ENCODE assay signal across 1 cellular context in the genomic region with DNA sequence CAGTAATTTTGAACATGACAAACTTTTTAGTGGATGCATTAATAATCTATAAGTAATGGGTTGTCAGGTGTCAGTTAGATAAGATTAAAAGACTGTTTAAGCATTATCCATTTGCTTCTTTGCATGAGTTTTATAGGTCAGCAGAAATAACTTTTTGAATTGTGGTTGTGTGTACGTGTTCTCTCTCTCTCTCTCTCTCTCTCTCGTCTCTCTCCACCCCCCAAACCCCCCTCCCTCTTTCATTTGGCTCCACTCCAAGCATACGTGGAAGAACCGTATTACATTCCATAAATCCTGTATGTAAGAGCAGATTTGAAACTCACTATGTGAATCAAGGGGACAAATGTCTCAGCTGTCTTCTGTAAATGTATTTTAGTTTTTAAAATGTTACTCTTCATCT.
TF ChIP-seq lines count a peak whose summit lies in the region.

No MANE protein-coding gene starts in this region.

TF ChIP-seq in HEK293, 187 proteins besides CTCF, POLR2A, EP300 and RAD21 (continued from another document and continues in another):
- TF ChIP-seq, protein P1, sequence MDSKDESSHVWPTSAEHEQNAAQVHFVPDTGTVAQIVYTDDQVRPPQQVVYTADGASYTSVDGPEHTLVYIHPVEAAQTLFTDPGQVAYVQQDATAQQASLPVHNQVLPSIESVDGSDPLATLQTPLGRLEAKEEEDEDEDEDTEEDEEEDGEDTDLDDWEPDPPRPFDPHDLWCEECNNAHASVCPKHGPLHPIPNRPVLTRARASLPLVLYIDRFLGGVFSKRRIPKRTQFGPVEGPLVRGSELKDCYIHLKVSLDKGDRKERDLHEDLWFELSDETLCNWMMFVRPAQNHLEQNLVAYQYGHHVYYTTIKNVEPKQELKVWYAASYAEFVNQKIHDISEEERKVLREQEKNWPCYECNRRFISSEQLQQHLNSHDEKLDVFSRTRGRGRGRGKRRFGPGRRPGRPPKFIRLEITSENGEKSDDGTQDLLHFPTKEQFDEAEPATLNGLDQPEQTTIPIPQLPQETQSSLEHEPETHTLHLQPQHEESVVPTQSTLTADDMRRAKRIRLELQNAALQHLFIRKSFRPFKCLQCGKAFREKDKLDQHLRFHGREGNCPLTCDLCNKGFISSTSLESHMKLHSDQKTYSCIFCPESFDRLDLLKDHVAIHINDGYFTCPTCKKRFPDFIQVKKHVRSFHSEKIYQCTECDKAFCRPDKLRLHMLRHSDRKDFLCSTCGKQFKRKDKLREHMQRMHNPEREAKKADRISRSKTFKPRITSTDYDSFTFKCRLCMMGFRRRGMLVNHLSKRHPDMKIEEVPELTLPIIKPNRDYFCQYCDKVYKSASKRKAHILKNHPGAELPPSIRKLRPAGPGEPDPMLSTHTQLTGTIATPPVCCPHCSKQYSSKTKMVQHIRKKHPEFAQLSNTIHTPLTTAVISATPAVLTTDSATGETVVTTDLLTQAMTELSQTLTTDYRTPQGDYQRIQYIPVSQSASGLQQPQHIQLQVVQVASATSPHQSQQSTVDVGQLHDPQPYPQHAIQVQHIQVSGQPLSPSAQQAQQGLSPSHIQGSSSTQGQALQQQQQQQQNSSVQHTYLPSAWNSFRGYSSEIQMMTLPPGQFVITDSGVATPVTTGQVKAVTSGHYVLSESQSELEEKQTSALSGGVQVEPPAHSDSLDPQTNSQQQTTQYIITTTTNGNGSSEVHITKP (tag by site-specific recombination; IDR thresholded peaks at IDR 0.05), result peak; percentile 62
- no peak for TF ChIP-seq ZFP37 (tag by site-specific recombination; IDR thresholded peaks at IDR 0.05)
- no peak for TF ChIP-seq KLF9 (tag by site-specific recombination; IDR thresholded peaks at IDR 0.05; ENCODE audit: low read depth)
- no peak for TF ChIP-seq ZNF433 (tag by site-specific recombination; IDR thresholded peaks at IDR 0.05; ENCODE audit: low read depth)
- TF ChIP-seq TCF7L2 (IDR thresholded peaks at IDR 0.05; ENCODE audit: borderline replicate concordance, low read depth, low read length), result no peak
- TF ChIP-seq ZNF350 (tag by site-specific recombination; IDR thresholded peaks at IDR 0.05), result no peak
- TF ChIP-seq ZNF223 (tag by site-specific recombination; IDR thresholded peaks at IDR 0.05), result no peak
- no peak for TF ChIP-seq ZNF561 (tag by site-specific recombination; IDR thresholded peaks at IDR 0.05; ENCODE audit: borderline replicate concordance)
- TF ChIP-seq, protein P2, sequence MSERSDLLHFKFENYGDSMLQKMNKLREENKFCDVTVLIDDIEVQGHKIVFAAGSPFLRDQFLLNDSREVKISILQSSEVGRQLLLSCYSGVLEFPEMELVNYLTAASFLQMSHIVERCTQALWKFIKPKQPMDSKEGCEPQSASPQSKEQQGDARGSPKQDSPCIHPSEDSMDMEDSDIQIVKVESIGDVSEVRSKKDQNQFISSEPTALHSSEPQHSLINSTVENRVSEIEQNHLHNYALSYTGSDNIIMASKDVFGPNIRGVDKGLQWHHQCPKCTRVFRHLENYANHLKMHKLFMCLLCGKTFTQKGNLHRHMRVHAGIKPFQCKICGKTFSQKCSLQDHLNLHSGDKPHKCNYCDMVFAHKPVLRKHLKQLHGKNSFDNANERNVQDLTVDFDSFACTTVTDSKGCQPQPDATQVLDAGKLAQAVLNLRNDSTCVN (tag by site-specific recombination; optimal IDR thresholded peaks at IDR 0.05), result no peak
- no peak for TF ChIP-seq KLF10 (tag by site-specific recombination; IDR thresholded peaks at IDR 0.05)
- no peak for TF ChIP-seq ZNF623 (tag by site-specific recombination; IDR thresholded peaks at IDR 0.05)
- TF ChIP-seq BCL11B (tag by site-specific recombination; IDR thresholded peaks at IDR 0.05; ENCODE audit: low read depth), result peak; percentile 35; the same call in 1 of the 2 replicates
- TF ChIP-seq ZNF585B (tag by site-specific recombination; IDR thresholded peaks at IDR 0.05), result no peak
- no peak for TF ChIP-seq GLI4 (tag by site-specific recombination; IDR thresholded peaks at IDR 0.05)
- peak; percentile 44; the same call in 1 of the 2 replicates for TF ChIP-seq ZSCAN30 (tag by site-specific recombination; IDR thresholded peaks at IDR 0.05)
- TF ChIP-seq, protein P3, sequence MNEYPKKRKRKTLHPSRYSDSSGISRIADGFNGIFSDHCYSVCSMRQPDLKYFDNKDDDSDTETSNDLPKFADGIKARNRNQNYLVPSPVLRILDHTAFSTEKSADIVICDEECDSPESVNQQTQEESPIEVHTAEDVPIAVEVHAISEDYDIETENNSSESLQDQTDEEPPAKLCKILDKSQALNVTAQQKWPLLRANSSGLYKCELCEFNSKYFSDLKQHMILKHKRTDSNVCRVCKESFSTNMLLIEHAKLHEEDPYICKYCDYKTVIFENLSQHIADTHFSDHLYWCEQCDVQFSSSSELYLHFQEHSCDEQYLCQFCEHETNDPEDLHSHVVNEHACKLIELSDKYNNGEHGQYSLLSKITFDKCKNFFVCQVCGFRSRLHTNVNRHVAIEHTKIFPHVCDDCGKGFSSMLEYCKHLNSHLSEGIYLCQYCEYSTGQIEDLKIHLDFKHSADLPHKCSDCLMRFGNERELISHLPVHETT (tag by site-specific recombination; IDR thresholded peaks at IDR 0.05), result no peak
- TF ChIP-seq ZNF394 (tag by site-specific recombination; IDR thresholded peaks at IDR 0.05; ENCODE audit: borderline replicate concordance), result no peak
- no peak for TF ChIP-seq ZNF10 (tag by site-specific recombination; IDR thresholded peaks at IDR 0.05)
- no peak for TF ChIP-seq SALL2 (tag by site-specific recombination; IDR thresholded peaks at IDR 0.05; ENCODE audit: borderline replicate concordance)
- TF ChIP-seq, protein P4, sequence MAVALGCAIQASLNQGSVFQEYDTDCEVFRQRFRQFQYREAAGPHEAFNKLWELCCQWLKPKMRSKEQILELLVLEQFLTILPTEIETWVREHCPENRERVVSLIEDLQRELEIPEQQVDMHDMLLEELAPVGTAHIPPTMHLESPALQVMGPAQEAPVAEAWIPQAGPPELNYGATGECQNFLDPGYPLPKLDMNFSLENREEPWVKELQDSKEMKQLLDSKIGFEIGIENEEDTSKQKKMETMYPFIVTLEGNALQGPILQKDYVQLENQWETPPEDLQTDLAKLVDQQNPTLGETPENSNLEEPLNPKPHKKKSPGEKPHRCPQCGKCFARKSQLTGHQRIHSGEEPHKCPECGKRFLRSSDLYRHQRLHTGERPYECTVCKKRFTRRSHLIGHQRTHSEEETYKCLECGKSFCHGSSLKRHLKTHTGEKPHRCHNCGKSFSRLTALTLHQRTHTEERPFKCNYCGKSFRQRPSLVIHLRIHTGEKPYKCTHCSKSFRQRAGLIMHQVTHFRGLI (tag by site-specific recombination; IDR thresholded peaks at IDR 0.05), result no peak
- TF ChIP-seq MYNN (tag by site-specific recombination; IDR thresholded peaks at IDR 0.05; ENCODE audit: borderline replicate concordance), result no peak
- TF ChIP-seq ZNF792 (tag by site-specific recombination; IDR thresholded peaks at IDR 0.05), result no peak; the same call in 1 of the 2 replicates
- no peak for TF ChIP-seq ZNF174 (tag by site-specific recombination; IDR thresholded peaks at IDR 0.05)
- TF ChIP-seq, protein P5, sequence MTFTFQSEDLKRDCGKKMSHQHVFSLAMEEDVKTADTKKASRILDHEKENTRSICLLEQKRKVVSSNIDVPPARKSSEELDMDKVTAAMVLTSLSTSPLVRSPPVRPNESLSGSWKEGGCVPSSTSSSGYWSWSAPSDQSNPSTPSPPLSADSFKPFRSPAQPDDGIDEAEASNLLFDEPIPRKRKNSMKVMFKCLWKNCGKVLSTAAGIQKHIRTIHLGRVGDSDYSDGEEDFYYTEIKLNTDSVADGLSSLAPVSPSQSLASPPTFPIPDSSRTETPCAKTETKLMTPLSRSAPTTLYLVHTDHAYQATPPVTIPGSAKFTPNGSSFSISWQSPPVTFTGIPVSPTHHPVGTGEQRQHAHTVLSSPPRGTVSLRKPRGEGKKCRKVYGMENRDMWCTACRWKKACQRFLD (tag by site-specific recombination; IDR thresholded peaks at IDR 0.05), result no peak
- TF ChIP-seq, protein P6, sequence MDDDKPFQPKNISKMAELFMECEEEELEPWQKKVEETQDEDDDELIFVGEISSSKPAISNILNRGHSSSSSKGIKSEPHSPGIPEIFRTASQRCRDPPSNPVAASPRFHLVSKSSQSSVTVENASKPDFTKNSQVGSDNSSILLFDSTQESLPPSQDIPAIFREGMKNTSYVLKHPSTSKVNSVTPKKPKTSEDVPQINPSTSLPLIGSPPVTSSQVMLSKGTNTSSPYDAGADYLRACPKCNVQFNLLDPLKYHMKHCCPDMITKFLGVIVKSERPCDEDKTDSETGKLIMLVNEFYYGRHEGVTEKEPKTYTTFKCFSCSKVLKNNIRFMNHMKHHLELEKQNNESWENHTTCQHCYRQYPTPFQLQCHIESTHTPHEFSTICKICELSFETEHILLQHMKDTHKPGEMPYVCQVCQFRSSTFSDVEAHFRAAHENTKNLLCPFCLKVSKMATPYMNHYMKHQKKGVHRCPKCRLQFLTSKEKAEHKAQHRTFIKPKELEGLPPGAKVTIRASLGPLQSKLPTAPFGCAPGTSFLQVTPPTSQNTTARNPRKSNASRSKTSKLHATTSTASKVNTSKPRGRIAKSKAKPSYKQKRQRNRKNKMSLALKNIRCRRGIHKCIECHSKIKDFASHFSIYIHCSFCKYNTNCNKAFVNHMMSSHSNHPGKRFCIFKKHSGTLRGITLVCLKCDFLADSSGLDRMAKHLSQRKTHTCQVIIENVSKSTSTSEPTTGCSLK (tag by site-specific recombination; IDR thresholded peaks at IDR 0.05), result no peak
- no peak for TF ChIP-seq ZNF132 (tag by site-specific recombination; IDR thresholded peaks at IDR 0.05; ENCODE audit: borderline replicate concordance)
- no peak for TF ChIP-seq ZNF664 (tag by site-specific recombination; IDR thresholded peaks at IDR 0.05)
- no peak for TF ChIP-seq ZNF843 (tag by site-specific recombination; IDR thresholded peaks at IDR 0.05)
- no peak for TF ChIP-seq ZNF146 (tag by site-specific recombination; IDR thresholded peaks at IDR 0.05)
- TF ChIP-seq, protein P7, sequence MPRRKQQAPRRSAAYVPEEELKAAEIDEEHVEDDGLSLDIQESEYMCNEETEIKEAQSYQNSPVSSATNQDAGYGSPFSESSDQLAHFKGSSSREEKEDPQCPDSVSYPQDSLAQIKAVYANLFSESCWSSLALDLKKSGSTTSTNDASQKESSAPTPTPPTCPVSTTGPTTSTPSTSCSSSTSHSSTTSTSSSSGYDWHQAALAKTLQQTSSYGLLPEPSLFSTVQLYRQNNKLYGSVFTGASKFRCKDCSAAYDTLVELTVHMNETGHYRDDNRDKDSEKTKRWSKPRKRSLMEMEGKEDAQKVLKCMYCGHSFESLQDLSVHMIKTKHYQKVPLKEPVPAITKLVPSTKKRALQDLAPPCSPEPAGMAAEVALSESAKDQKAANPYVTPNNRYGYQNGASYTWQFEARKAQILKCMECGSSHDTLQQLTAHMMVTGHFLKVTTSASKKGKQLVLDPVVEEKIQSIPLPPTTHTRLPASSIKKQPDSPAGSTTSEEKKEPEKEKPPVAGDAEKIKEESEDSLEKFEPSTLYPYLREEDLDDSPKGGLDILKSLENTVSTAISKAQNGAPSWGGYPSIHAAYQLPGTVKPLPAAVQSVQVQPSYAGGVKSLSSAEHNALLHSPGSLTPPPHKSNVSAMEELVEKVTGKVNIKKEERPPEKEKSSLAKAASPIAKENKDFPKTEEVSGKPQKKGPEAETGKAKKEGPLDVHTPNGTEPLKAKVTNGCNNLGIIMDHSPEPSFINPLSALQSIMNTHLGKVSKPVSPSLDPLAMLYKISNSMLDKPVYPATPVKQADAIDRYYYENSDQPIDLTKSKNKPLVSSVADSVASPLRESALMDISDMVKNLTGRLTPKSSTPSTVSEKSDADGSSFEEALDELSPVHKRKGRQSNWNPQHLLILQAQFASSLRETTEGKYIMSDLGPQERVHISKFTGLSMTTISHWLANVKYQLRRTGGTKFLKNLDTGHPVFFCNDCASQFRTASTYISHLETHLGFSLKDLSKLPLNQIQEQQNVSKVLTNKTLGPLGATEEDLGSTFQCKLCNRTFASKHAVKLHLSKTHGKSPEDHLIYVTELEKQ (tag by site-specific recombination; IDR thresholded peaks at IDR 0.05; ENCODE audit: borderline replicate concordance), result no peak; the same call in 1 of the 2 replicates
- TF ChIP-seq TRIM28 (IDR thresholded peaks at IDR 0.05; ENCODE audit: borderline replicate concordance, low read length), result no peak
- TF ChIP-seq FEZF1 (tag by site-specific recombination; IDR thresholded peaks at IDR 0.05), result peak; percentile 43; the same call in 1 of the 2 replicates
- TF ChIP-seq ZNF16 (tag by site-specific recombination; IDR thresholded peaks at IDR 0.05; ENCODE audit: low read depth), result no peak
- TF ChIP-seq, protein P8, sequence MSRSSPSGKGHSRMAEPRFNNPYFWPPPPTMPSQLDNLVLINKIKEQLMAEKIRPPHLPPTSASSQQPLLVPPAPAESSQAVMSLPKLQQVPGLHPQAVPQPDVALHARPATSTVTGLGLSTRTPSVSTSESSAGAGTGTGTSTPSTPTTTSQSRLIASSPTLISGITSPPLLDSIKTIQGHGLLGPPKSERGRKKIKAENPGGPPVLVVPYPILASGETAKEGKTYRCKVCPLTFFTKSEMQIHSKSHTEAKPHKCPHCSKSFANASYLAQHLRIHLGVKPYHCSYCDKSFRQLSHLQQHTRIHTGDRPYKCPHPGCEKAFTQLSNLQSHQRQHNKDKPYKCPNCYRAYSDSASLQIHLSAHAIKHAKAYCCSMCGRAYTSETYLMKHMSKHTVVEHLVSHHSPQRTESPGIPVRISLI (tag by site-specific recombination; IDR thresholded peaks at IDR 0.05), result no peak
- no peak for TF ChIP-seq ZNF155 (tag by site-specific recombination; IDR thresholded peaks at IDR 0.05)
- TF ChIP-seq, protein P9, sequence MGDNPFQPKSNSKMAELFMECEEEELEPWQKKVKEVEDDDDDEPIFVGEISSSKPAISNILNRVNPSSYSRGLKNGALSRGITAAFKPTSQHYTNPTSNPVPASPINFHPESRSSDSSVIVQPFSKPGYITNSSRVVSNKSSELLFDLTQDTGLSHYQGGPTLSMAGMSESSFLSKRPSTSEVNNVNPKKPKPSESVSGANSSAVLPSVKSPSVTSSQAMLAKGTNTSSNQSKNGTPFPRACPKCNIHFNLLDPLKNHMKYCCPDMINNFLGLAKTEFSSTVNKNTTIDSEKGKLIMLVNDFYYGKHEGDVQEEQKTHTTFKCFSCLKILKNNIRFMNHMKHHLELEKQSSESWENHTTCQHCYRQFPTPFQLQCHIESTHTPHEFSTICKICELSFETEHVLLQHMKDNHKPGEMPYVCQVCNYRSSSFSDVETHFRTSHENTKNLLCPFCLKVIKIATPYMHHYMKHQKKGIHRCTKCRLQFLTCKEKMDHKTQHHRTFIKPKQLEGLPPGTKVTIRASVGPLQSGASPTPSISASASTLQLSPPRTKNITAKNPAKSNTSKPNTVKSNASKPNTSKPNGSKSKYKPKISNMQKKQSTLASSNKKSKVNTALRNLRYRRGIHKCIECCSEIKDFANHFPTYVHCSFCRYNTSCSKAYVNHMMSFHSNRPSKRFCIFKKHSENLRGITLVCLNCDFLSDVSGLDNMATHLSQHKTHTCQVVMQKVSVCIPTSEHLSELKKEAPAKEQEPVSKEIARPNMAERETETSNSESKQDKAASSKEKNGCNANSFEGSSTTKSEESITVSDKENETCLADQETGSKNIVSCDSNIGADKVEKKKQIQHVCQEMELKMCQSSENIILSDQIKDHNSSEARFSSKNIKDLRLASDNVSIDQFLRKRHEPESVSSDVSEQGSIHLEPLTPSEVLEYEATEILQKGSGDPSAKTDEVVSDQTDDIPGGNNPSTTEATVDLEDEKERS (tag by site-specific recombination; IDR thresholded peaks at IDR 0.05), result no peak
